Comparison of ENCODE assay signal across 13 cellular contexts in the genomic region with DNA sequence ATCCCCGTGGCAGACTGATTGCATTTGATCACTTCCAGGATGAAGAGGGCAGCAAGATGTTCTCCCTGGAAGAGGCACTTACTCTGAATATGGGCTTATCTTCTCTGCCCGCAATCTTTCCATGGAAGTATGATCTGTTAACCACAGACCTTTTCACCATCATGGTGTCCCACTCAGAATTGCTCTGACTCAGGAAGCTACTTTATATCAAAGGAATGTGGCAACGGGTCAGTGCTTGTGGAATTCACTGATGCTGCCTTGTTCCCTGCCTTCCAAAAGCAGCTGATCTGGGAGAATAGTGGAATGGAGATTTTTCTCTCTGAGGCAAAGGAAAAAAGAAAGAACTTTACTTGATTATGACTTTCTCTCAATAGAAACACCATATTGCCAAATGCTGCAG. TPM values are rescaled to one million over a fixed set of nuclear protein-coding genes. Genes with fewer than 3 reads are reported as not detected.
A peak's percentile ranks its signal among the peaks of the same experiment; 100 is the strongest.
DNase-seq lines count a peak whose midpoint lies in the region; ATAC-seq and TF ChIP-seq lines count a peak whose summit lies in the region.
"Not testable (repeated sequence)": the region's sequence is repeated elsewhere in the genome, so short reads cannot be mapped to it uniquely, and the experiment has no call there.
"Had no signal": no experiment of that assay in that cellular context is flagged by ENCODE, and none has a peak within 500 bp of the region (broad histone marks: within the 10 kb centered on the region; RNA-seq: fewer than 3 reads in every experiment).

No MANE protein-coding gene starts in this region.

- H3K4me2 ChIP-seq in GM23248 (ENCODE audit: unreplicated experiment) = peak overlapping the region; percentile 14
- H3K4me2 ChIP-seq in mesenchymal stem cell (ENCODE audit: low read length, poor library complexity, severe bottlenecking) = not testable (repeated sequence)

- not testable (repeated sequence) for H3K4me3 ChIP-seq in GM23248; RWPE2 (ENCODE audit: severe bottlenecking); fibroblast of the aortic adventitia (ENCODE audit: low read depth, low read length); left lung; mesenchymal stem cell (ENCODE audit: insufficient read depth in 1 of 2, low read depth in 1 of 2, low read length in 2 of 2)

- H2BK12ac ChIP-seq in mesenchymal stem cell (ENCODE audit: low read length in 2 of 2) = not testable (repeated sequence)

- H3K79me2 ChIP-seq in GM23248 (ENCODE audit: insufficient read depth) = not testable (repeated sequence)

- WGBS in GM23248 (ENCODE audit: low coverage in 1 of 2, low lambda C conversion rate in 2 of 2, missing lambda C conversion rate in 2 of 2), 2 experiments = 4 to 8% methylated on average over 3 of the region's 3 CpGs
- 0% methylated on average over 1 of the region's 3 CpGs for WGBS in mesenchymal stem cell

- peak overlapping the region; percentile 61 for H3K27ac ChIP-seq in GM23248
- H3K27ac ChIP-seq in RWPE2 (ENCODE audit: poor library complexity, severe bottlenecking); left lung; mesenchymal stem cell (ENCODE audit: low read length, poor library complexity, severe bottlenecking): not testable (repeated sequence)

- not testable (repeated sequence) for H4K91ac ChIP-seq in mesenchymal stem cell (ENCODE audit: low read length)

- H3K18ac ChIP-seq in mesenchymal stem cell (ENCODE audit: low read depth in 1 of 2, low read length in 2 of 2) = not testable (repeated sequence)

- H2AFZ ChIP-seq in GM23248; mesenchymal stem cell (ENCODE audit: low read depth, low read length): not testable (repeated sequence)

- ATAC-seq in RWPE2 (ENCODE audit: low read depth) = peak; percentile 88
- peak; percentile 35 for ATAC-seq in left lung

- not testable (repeated sequence) for H4K20me1 ChIP-seq in GM23248 (ENCODE audit: insufficient read depth)

- in situ Hi-C loops in GM23248 (cut with MboI) = not testable (repeated sequence)

- H4K8ac ChIP-seq in mesenchymal stem cell (ENCODE audit: low read length) = not testable (repeated sequence)

- H3K9ac ChIP-seq in GM23248 (0 out of 2 replicates have a peak overlapping the region, but pooled peaks have one; percentile 13), mesenchymal stem cell (ENCODE audit: low read length) (peak overlapping the region; percentile 45)

- peaks cover 12% of the 10 kb centered on the region; the same call in 1 of the 2 replicates for H3F3A ChIP-seq in GM23248 (ENCODE audit: insufficient read depth)

- intact Hi-C loops in left lung (cut with DNase I) = not testable (repeated sequence)

- H3K4me1 ChIP-seq in GM23248 (ENCODE audit: insufficient read depth) = peaks cover 13% of the 10 kb centered on the region
- H3K4me1 ChIP-seq in RWPE2 (ENCODE audit: insufficient read depth, poor library complexity, severe bottlenecking); left lung; mesenchymal stem cell (ENCODE audit: control insufficient read depth, insufficient read depth, low read depth, low read length): not testable (repeated sequence)

- H2BK5ac ChIP-seq in mesenchymal stem cell (ENCODE audit: low read depth, low read length, poor library complexity, severe bottlenecking) = not testable (repeated sequence)

- not testable (repeated sequence) for H2AK5ac ChIP-seq in mesenchymal stem cell (ENCODE audit: low read length, severe bottlenecking)

- H3K79me1 ChIP-seq in mesenchymal stem cell (replicated peaks; ENCODE audit: low read length, poor library complexity, severe bottlenecking) = not testable (repeated sequence)

- H3K9me3 ChIP-seq in GM23248 (ENCODE audit: low read depth); RWPE2 (ENCODE audit: severe bottlenecking); left lung; mesenchymal stem cell (ENCODE audit: control insufficient read depth, low read length): not testable (repeated sequence)

- DNase-seq in A172 (ENCODE audit: low spot score) (peak; percentile 35), GM23248 (peak; percentile 49), M059J (ENCODE audit: low read depth) (peak; percentile 16), fibroblast of the aortic adventitia (ENCODE audit: low read depth) (peak; percentile 22)
- not testable (repeated sequence) for DNase-seq in RWPE2 (ENCODE audit: low spot score); left lung; mesenchymal stem cell

- H3K9me2 ChIP-seq in GM23248 (ENCODE audit: insufficient read depth) = not testable (repeated sequence)

- H3K27me3 ChIP-seq in GM23248 (replicated peaks; ENCODE audit: insufficient read depth); RWPE2 (ENCODE audit: insufficient read depth, poor library complexity, severe bottlenecking); left lung; mesenchymal stem cell (ENCODE audit: control insufficient read depth in 1 of 2, insufficient read depth in 1 of 2, low read length in 2 of 2): not testable (repeated sequence)

- H2BK15ac ChIP-seq in mesenchymal stem cell (ENCODE audit: low read depth, poor library complexity, severe bottlenecking) = not testable (repeated sequence)

- not testable (repeated sequence) for H3K4ac ChIP-seq in mesenchymal stem cell (ENCODE audit: low read depth in 1 of 2, low read length in 2 of 2)

- not testable (repeated sequence) for H2BK120ac ChIP-seq in mesenchymal stem cell (ENCODE audit: low read depth, low read length)

- H3K23ac ChIP-seq in mesenchymal stem cell (ENCODE audit: low read length in 2 of 2) = not testable (repeated sequence)

- H3K14ac ChIP-seq in mesenchymal stem cell (ENCODE audit: low read length in 2 of 2) = not testable (repeated sequence)

- not testable (repeated sequence) for TF ChIP-seq CTCF in RWPE2 (IDR thresholded peaks at IDR 0.05; ENCODE audit: poor library complexity, severe bottlenecking); fibroblast of the aortic adventitia (IDR thresholded peaks at IDR 0.05; ENCODE audit: insufficient read depth, low read length); left lung (IDR thresholded peaks at IDR 0.05)

- H3K36me3 ChIP-seq in GM23248 (ENCODE audit: low read depth); RWPE2 (ENCODE audit: low read depth); left lung; mesenchymal stem cell (ENCODE audit: control insufficient read depth in 1 of 2, insufficient read depth in 2 of 2, low read depth in 1 of 2, low read length in 2 of 2): not testable (repeated sequence)

RNA-seq across cellular contexts. Expression of a gene that starts 23.6 kb away (rescaled TPM):
- total RNA-seq in A172 (2014; rRNA removed; shearing (Covaris generic)) = not detected in 2 replicates
- total RNA-seq in GM23248 (2014; rRNA removed; shearing (Covaris generic)) = not detected in 2 replicates
- polyA plus RNA-seq in GM23248 (2016; fragmentation: Nextera tagmentation; extraction: Ambion mirVana) = not detected in 2 replicates
- total RNA-seq in M059J (2014; rRNA removed; shearing (Covaris generic)) = not detected in 2 replicates
- not detected in 2 replicates for total RNA-seq in fibroblast of the aortic adventitia (ENCODE audit: low replicate concordance)
- total RNA-seq in left lung = not detected
- not detected for polyA plus RNA-seq in mesenchymal stem cell (2013, experiment 1 of 2)
- not detected for polyA plus RNA-seq in mesenchymal stem cell (2013, experiment 2 of 2)
- total RNA-seq: Calu3; CD4-positive, alpha-beta memory T cell; H1; H7 had no signal
- polyA plus RNA-seq: A549; BJ; CD4-positive, alpha-beta memory T cell; H1 had no signal
